In genomic region chr11:12876988-12877387, GRCh38 we compare ENCODE assay signal across 1 cellular context.
TF ChIP-seq lines count a peak whose summit lies in the region.

No MANE protein-coding gene starts in this region.

TF ChIP-seq in K562, 482 proteins besides CTCF, POLR2A, EP300 and RAD21 (continued from another document):
- TF ChIP-seq ZBTB9 (CRISPR knock-in tag; IDR thresholded peaks at IDR 0.05) (0 out of 2 replicates have a peak, but pooled peaks have one; percentile 42), NFXL1 (CRISPR knock-in tag; IDR thresholded peaks at IDR 0.05) (no peak), NUFIP1 (IDR thresholded peaks at IDR 0.05; ENCODE audit: partially characterized antibody) (no peak), ZNF76 (CRISPR knock-in tag; IDR thresholded peaks at IDR 0.05; ENCODE audit: borderline replicate concordance) (no peak), CHD2 (IDR thresholded peaks at IDR 0.05; ENCODE audit: low read depth, low read length) (no peak), ZNF512 (tag; IDR thresholded peaks at IDR 0.05) (no peak), ZSCAN29 (IDR thresholded peaks at IDR 0.05) (no peak), SMAD4 (CRISPR knock-in tag; conservative IDR thresholded peaks at IDR 0.05) (no peak), HNRNPUL1 (IDR thresholded peaks at IDR 0.05; ENCODE audit: low read length) (no peak), GMEB1 (CRISPR knock-in tag; IDR thresholded peaks at IDR 0.05) (no peak), JUN (IDR thresholded peaks at IDR 0.05; ENCODE audit: borderline replicate concordance, low read depth, low read length) (0 out of 2 replicates have a peak, but pooled peaks have one; percentile 26), JUN (CRISPR knock-in tag; IDR thresholded peaks at IDR 0.05; ENCODE audit: borderline replicate concordance) (no peak), ZBTB49 (CRISPR knock-in tag; IDR thresholded peaks at IDR 0.05; ENCODE audit: borderline replicate concordance) (no peak), L3MBTL2 (IDR thresholded peaks at IDR 0.05) (peak; percentile 60), ZBTB12 (CRISPR knock-in tag; IDR thresholded peaks at IDR 0.05) (0 out of 2 replicates have a peak, but pooled peaks have one; percentile 12), NR2C2 (CRISPR knock-in tag; IDR thresholded peaks at IDR 0.05) (no peak), NR2C2 (tag; IDR thresholded peaks at IDR 0.05) (no peak), SMARCE1 (IDR thresholded peaks at IDR 0.05) (peak; percentile 81; the same call in 1 of the 2 replicates), CTBP1 (IDR thresholded peaks at IDR 0.05; ENCODE audit: borderline replicate concordance) (peak; percentile 77), NEUROD1 (IDR thresholded peaks at IDR 0.05; ENCODE audit: borderline replicate concordance, low read depth, low read length, partially characterized antibody) (no peak), ZNF655 (CRISPR knock-in tag; IDR thresholded peaks at IDR 0.05) (no peak), C11orf30 (IDR thresholded peaks at IDR 0.05; ENCODE audit: low read depth) (no peak), GABPB1 (CRISPR knock-in tag; IDR thresholded peaks at IDR 0.05) (no peak), ZNF79 (CRISPR knock-in tag; IDR thresholded peaks at IDR 0.05; ENCODE audit: low read depth) (no peak), CAMTA2 (CRISPR knock-in tag; conservative IDR thresholded peaks at IDR 0.05) (no peak), IFI16 (CRISPR knock-in tag; IDR thresholded peaks at IDR 0.05) (no peak), HNRNPK (IDR thresholded peaks at IDR 0.05; ENCODE audit: low read depth, low read length, poor library complexity, severe bottlenecking) (no peak), ZKSCAN1 (IDR thresholded peaks at IDR 0.05; ENCODE audit: low read depth, low read length) (no peak), ARID1B (IDR thresholded peaks at IDR 0.05) (peak; percentile 72), BCOR (IDR thresholded peaks at IDR 0.05) (no peak)
